Comparison of ENCODE assay signal across 1 cellular context in the genomic region with DNA sequence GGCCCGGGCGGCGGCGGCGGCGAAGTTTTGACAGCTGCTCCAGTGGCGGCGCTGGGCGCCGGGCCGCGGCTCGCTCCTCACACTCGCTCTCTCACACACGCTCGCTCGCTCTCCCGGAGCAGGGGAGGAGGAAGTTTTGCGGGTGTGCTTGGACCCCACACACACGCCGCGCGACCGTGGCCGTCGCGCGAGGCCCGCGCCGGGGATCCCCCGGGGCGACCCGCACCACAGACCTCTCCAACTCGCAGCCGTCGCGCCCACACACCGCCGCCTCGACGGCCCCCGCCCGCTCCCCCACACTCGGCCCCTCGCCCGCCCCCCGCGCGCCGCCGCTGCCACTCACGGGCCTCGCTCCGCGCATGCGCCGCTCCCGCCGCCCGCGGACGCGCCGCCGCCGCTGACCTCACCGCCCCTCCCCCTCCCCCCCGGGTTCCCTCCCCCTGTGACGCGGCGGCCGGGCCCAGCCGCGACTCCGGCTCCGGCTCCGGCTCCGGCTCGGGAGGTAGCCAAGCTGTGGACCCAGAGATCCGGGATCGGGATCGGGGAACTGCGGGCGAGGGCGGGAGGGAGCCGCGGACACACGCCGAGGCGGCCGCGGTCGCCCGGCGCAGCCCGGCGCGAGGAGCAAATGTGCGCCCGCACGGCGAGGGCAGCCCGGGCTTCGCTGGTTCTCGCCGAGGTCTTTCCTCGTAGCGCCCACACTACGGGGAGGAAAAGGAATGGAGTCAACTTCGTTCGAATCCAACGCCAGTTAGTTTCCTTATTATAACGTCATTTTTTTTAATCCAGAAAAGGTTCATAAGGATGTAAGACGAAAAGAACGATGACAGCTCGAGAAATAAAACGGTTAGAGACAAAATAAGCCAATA.
TF ChIP-seq lines count a peak whose summit lies in the region.

No MANE protein-coding gene starts in this region.

TF ChIP-seq in HEK293, 187 proteins besides CTCF, POLR2A, EP300 and RAD21 (continued from another document):
- TF ChIP-seq ZNF660 (tag by site-specific recombination; IDR thresholded peaks at IDR 0.05) (peak; percentile 87), ZNF214 (tag by site-specific recombination; IDR thresholded peaks at IDR 0.05; ENCODE audit: borderline replicate concordance) (no peak), IKZF3 (tag by site-specific recombination; IDR thresholded peaks at IDR 0.05) (peak; percentile 83), ZFP69B (tag by site-specific recombination; IDR thresholded peaks at IDR 0.05) (peak; percentile 41; the same call in 1 of the 2 replicates), ZBTB48 (tag by site-specific recombination; IDR thresholded peaks at IDR 0.05) (no peak), ZNF707 (tag by site-specific recombination; IDR thresholded peaks at IDR 0.05) (no peak), ZNF76 (tag by site-specific recombination; IDR thresholded peaks at IDR 0.05; ENCODE audit: borderline replicate concordance, low read depth) (no peak), ZNF169 (tag by site-specific recombination; IDR thresholded peaks at IDR 0.05) (no peak), ZBTB20 (tag by site-specific recombination; IDR thresholded peaks at IDR 0.05) (no peak), SALL2 (tag by site-specific recombination; IDR thresholded peaks at IDR 0.05; ENCODE audit: borderline replicate concordance) (no peak)
TF ChIP-seq in HEK293: peak in this region for 21.
